19 cellular contexts compared by ENCODE assay signal in the genomic region with DNA sequence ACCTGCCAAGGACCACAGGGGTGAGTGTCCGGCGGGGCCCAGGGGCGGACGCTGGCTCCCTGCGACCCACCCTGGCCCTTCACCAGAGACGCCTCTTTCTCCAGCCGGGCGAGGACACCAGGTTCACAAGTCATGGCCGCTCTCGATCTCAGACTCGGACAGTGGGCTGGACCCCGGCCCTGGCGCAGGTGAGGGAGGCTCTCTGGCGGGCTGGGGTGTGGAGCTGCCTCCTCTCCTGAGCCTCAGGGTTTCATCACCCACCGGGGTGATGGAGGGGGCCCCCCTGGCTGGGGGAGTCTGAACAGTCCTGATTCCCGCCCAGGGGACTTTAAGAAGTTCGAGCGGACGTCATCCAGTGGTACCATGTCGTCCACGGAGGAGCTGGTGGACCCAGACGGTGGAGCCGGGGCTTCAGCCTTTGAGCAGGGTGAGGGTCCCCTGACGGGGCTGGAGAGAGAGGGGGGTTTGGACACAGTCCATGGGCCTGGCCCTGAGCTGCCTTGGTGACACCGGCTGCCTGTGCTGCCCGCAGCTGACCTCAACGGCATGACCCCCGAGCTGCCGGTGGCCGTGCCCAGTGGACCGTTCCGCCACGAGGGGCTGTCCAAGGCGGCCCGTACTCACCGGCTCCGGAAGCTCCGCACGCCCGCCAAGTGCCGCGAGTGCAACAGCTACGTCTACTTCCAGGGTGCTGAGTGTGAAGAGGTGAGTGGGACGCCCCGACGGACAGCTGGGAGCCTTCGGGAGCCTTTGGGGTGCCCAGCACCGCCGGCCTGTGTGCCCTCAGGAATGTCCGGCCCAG. TPM values are rescaled to one million over a fixed set of nuclear protein-coding genes. Genes with fewer than 3 reads are reported as not detected.
DNase-seq lines count a peak whose midpoint lies in the region; ATAC-seq and TF ChIP-seq lines count a peak whose summit lies in the region.
"Had no signal": no experiment of that assay in that cellular context is flagged by ENCODE, and none has a peak within 500 bp of the region (broad histone marks: within the 10 kb centered on the region; RNA-seq: fewer than 3 reads in every experiment).

No MANE protein-coding gene starts in this region.

- H3K4me3 ChIP-seq in GM23338 = no peak overlapping the region
- no peak overlapping the region for H3K4me3 ChIP-seq in spleen
- H3K4me3 ChIP-seq in prostate gland = no peak overlapping the region
- no peak overlapping the region for H3K4me3 ChIP-seq in tibial nerve
- H3K4me3 ChIP-seq: gastroesophageal sphincter had no signal

- TF ChIP-seq CTCF in GM23338 (conservative IDR thresholded peaks at IDR 0.05; ENCODE audit: low read depth in 2 of 2) (no peak), chondrocyte (IDR thresholded peaks at IDR 0.05) (no peak), spleen (IDR thresholded peaks at IDR 0.05 in 8 of 11, conservative IDR thresholded peaks at IDR 0.05 in 3 of 11) (no peak), prostate gland (IDR thresholded peaks at IDR 0.05) (no peak), tibial nerve (IDR thresholded peaks at IDR 0.05) (no peak)

- H3F3A ChIP-seq in GM23338 (replicated peaks; ENCODE audit: low read depth) = peaks cover 24% of the 10 kb centered on the region

- intact Hi-C loops in spleen (cut with DNase I; ENCODE audit: low total_unique reads) = no loop called here
- intact Hi-C loops in prostate gland (cut with DNase I) = no loop called here

- H3K27ac Mint-ChIP-seq in GM23338 (no peak overlapping the region), chondrocyte (ENCODE audit: unreplicated experiment) (no peak overlapping the region)
- H3K27ac Mint-ChIP-seq: natural killer cell treated with Interleukin-12 subunit alpha and Interleukin-12 subunit beta and Interleukin-15 and Interleukin-18, amount 100 ng/mL, for 72 hours had no signal

- DNase-seq in activated effector memory CD4-positive, alpha-beta T cell treated with anti-CD3 and anti-CD28 coated beads, Interleukin-2, amount 50 U/mL, for 16 hours = peak; percentile 64
- DNase-seq in activated effector memory CD4-positive, alpha-beta T cell treated with Interleukin-2 at 50 U/mL for 16 hours = no peak
- DNase-seq in GM23338 (ENCODE audit: low spot score) (no peak), chondrocyte (ENCODE audit: low spot score) (peak; percentile 88), spleen (peak; percentile 82), NCI-H2227 (lab: John Stamatoyannopoulos, UW; ENCODE audit: unreplicated experiment) (no peak), prostate gland (ENCODE audit: low spot score) (no peak), tibial nerve (ENCODE audit: low spot score in 2 of 2) (no peak)
- DNase-seq: anterior cingulate cortex, caudate nucleus, DMS79 treated with DMSO at 0.1 percent for 48 hours, kidney glomerular epithelial cell, mesenchymal stem cell, NCI-H1694, NCI-H345 had no signal

- H3K79me2 ChIP-seq in GM23338 (replicated peaks; ENCODE audit: insufficient read depth) = no peaks in the 10 kb centered on the region

- 91 to 97% (median 95%) methylated on average over 21 to 50 of the region's 50 CpGs for WGBS in spleen, 5 donors
- 95% methylated on average over 50 of the region's 50 CpGs for WGBS in prostate gland
- WGBS in tibial nerve, 2 donors = 93% methylated on average over 30 to 32 of the region's 50 CpGs

- H3K4me1 ChIP-seq in GM23338 (ENCODE audit: insufficient read depth) (no peaks in the 10 kb centered on the region; the same call in 1 of the 2 replicates), spleen (peaks cover 32 to 100% (median 85%) of the 10 kb centered on the region in 6 donors), prostate gland (replicated peaks) (no peaks in the 10 kb centered on the region), tibial nerve (peaks cover 0 to 24% (median 5%) of the 10 kb centered on the region in 4 donors)

- no peak overlapping the region for H2AFZ ChIP-seq in GM23338

- H3K27me3 Mint-ChIP-seq in GM23338 (ENCODE audit: insufficient read depth, low read depth, poor library complexity) (peaks cover 23% of the 10 kb centered on the region), chondrocyte (ENCODE audit: low read depth) (no peaks in the 10 kb centered on the region)
- H3K27me3 Mint-ChIP-seq: natural killer cell treated with Interleukin-12 subunit alpha and Interleukin-12 subunit beta and Interleukin-15 and Interleukin-18, amount 100 ng/mL, for 72 hours had no signal

- peaks cover 3% of the 10 kb centered on the region; the same call in 1 of the 2 replicates for H3K36me3 ChIP-seq in GM23338 (ENCODE audit: insufficient read depth)
- H3K36me3 ChIP-seq in spleen = peaks cover 0 to 95% (median 73%) of the 10 kb centered on the region in 6 donors
- no peaks in the 10 kb centered on the region for H3K36me3 ChIP-seq in prostate gland
- H3K36me3 ChIP-seq in tibial nerve = peaks cover 0 to 13% (median 0%) of the 10 kb centered on the region in 3 donors

- no peaks in the 10 kb centered on the region for H3K9me2 ChIP-seq in GM23338 (ENCODE audit: insufficient read depth)

- TF ChIP-seq POLR2A in spleen (IDR thresholded peaks at IDR 0.05) (no peak), prostate gland (IDR thresholded peaks at IDR 0.05) (no peak), tibial nerve (IDR thresholded peaks at IDR 0.05) (no peak)

- H3K27me3 ChIP-seq in GM23338 (ENCODE audit: insufficient read depth) (no peaks in the 10 kb centered on the region), spleen (replicated peaks in 1 of 7) (no peaks in the 10 kb centered on the region), prostate gland (replicated peaks; ENCODE audit: insufficient read depth) (no peaks in the 10 kb centered on the region), tibial nerve (peaks cover 0 to 5% of the 10 kb centered on the region in 2 donors)

- H3K36me3 Mint-ChIP-seq in GM23338 (ENCODE audit: low read depth) (peaks cover 56% of the 10 kb centered on the region), chondrocyte (ENCODE audit: low read depth) (no peaks in the 10 kb centered on the region)

- 0 out of 2 replicates have a peak overlapping the region, but pooled peaks have one; percentile 79 for H3K4me2 ChIP-seq in GM23338

- ATAC-seq in GM23338 = no peak
- ATAC-seq: esophagus mucosa; gastroesophageal sphincter; natural killer cell treated with Interleukin-12 subunit alpha and Interleukin-12 subunit beta and Interleukin-15 and Interleukin-18, amount 100 ng/mL, for 72 hours; Panc1 had no signal

- H3K4me1 Mint-ChIP-seq in GM23338 = no peaks in the 10 kb centered on the region
- peaks cover 5% of the 10 kb centered on the region for H3K4me1 Mint-ChIP-seq in chondrocyte (ENCODE audit: low read depth)

- H3K27ac ChIP-seq in GM23338 (ENCODE audit: low read depth) (no peak overlapping the region), spleen (peak overlapping the region in 4 of 8 donors; percentile 26 to 97 (median 90)), prostate gland (no peak overlapping the region), tibial nerve (no peak overlapping the region)
- H3K27ac ChIP-seq: gastroesophageal sphincter had no signal

- no peak overlapping the region for H3K4me3 Mint-ChIP-seq in GM23338
- H3K4me3 Mint-ChIP-seq in chondrocyte (ENCODE audit: unreplicated experiment) = no peak overlapping the region
- H3K4me3 Mint-ChIP-seq: natural killer cell treated with Interleukin-12 subunit alpha and Interleukin-12 subunit beta and Interleukin-15 and Interleukin-18, amount 100 ng/mL, for 72 hours had no signal

- H3K9me3 Mint-ChIP-seq in GM23338 = no peaks in the 10 kb centered on the region; the same call in 2 of the 3 replicates
- H3K9me3 Mint-ChIP-seq in chondrocyte (ENCODE audit: low read depth) = no peaks in the 10 kb centered on the region
- H3K9me3 Mint-ChIP-seq: natural killer cell treated with Interleukin-12 subunit alpha and Interleukin-12 subunit beta and Interleukin-15 and Interleukin-18, amount 100 ng/mL, for 72 hours had no signal

- no peaks in the 10 kb centered on the region for H4K20me1 ChIP-seq in GM23338 (replicated peaks; ENCODE audit: insufficient read depth)

- no peak for TF ChIP-seq EP300 in tibial nerve (IDR thresholded peaks at IDR 0.05)

- no peaks in the 10 kb centered on the region for H3K9me3 ChIP-seq in spleen
- no peaks in the 10 kb centered on the region for H3K9me3 ChIP-seq in prostate gland
- no peaks in the 10 kb centered on the region for H3K9me3 ChIP-seq in tibial nerve
- H3K9me3 ChIP-seq: gastroesophageal sphincter had no signal

RNA-seq across cellular contexts. Expression of a gene that starts 13.6 kb away (rescaled TPM):
- 56.0 and 71.8 TPM in 2 replicates for total RNA-seq in GM23338 (2014; rRNA removed; shearing (Covaris generic))
- polyA plus RNA-seq in GM23338 (2016; fragmentation: Nextera tagmentation; extraction: Ambion mirVana) = 24.7 and 28.3 TPM in 2 replicates
- total RNA-seq in chondrocyte = 0.57 to 1.6 TPM (median 1.0 TPM) in 3 replicates
- total RNA-seq in spleen = 100 to 1,000 TPM; 161 to 258 (median 237) TPM
- polyA plus RNA-seq in spleen = 100 to 1,000 TPM; 205 to 356 (median 329) TPM
- total RNA-seq in prostate gland = 10 to 100 TPM in 1 of 2 donors, 1 to 10 TPM in 1; 8.9 to 26.2 TPM
- 10 to 100 TPM; 28.4 to 66.9 (median 38.6) TPM for total RNA-seq in tibial nerve

RNA-seq across cellular contexts. Expression of a gene that starts 14.6 kb away (rescaled TPM):
- 257 and 303 TPM in 2 replicates for total RNA-seq in GM23338 (2014; rRNA removed; shearing (Covaris generic))
- 254 and 286 TPM in 2 replicates for polyA plus RNA-seq in GM23338 (2016; fragmentation: Nextera tagmentation; extraction: Ambion mirVana)
- total RNA-seq in chondrocyte = 110 to 119 TPM (median 113 TPM) in 3 replicates
- total RNA-seq in spleen = 100 to 1,000 TPM; 106 to 152 (median 123) TPM
- 100 to 1,000 TPM in 2 of 3 donors, 10 to 100 TPM in 1; 70.8 to 144 (median 105) TPM for polyA plus RNA-seq in spleen
- total RNA-seq in prostate gland = 100 to 1,000 TPM; 152 to 169 TPM
- total RNA-seq in tibial nerve = 100 to 1,000 TPM in 3 of 4 donors, 10 to 100 TPM in 1; 81.6 to 136 (median 121) TPM

RNA-seq across cellular contexts. Expression of a gene that starts 23.2 kb away (rescaled TPM):
- total RNA-seq in GM23338 (2014; rRNA removed; shearing (Covaris generic)) = 284 and 351 TPM in 2 replicates
- polyA plus RNA-seq in GM23338 (2016; fragmentation: Nextera tagmentation; extraction: Ambion mirVana) (543 and 573 TPM in 2 replicates), spleen (100 to 1,000 TPM; 480 to 562 (median 522) TPM)
- total RNA-seq in chondrocyte (240 to 246 TPM (median 245 TPM) in 3 replicates), spleen (100 to 1,000 TPM; 138 to 275 (median 216) TPM), prostate gland (100 to 1,000 TPM; 577 to 627 TPM), tibial nerve (100 to 1,000 TPM; 337 to 518 (median 493) TPM)

RNA-seq across cellular contexts. Expression of a gene that starts 40.7 kb away (rescaled TPM):
- 18.1 and 22.2 TPM in 2 replicates for total RNA-seq in GM23338 (2014; rRNA removed; shearing (Covaris generic))
- polyA plus RNA-seq in GM23338 (2016; fragmentation: Nextera tagmentation; extraction: Ambion mirVana) (27.4 and 30.3 TPM in 2 replicates), spleen (100 to 1,000 TPM in 2 of 3 donors, 10 to 100 TPM in 1; 67.5 to 197 (median 152) TPM)
- total RNA-seq in chondrocyte (6.7 to 15.9 TPM (median 8.9 TPM) in 3 replicates), spleen (100 to 1,000 TPM in 3 of 7 donors, 10 to 100 TPM in 4; 64.6 to 162 (median 94.7) TPM), prostate gland (10 to 100 TPM; 16.2 to 25.1 TPM), tibial nerve (10 to 100 TPM in 3 of 4 donors, 1 to 10 TPM in 1; 9.6 to 25.8 (median 13.7) TPM)

RNA-seq across cellular contexts. Expression of a gene that starts 54.2 kb away (rescaled TPM):
- total RNA-seq in GM23338 (2014; rRNA removed; shearing (Covaris generic)) = 392 and 426 TPM in 2 replicates
- polyA plus RNA-seq in GM23338 (2016; fragmentation: Nextera tagmentation; extraction: Ambion mirVana) = 314 and 330 TPM in 2 replicates
- 258 to 363 TPM (median 357 TPM) in 3 replicates for total RNA-seq in chondrocyte
- total RNA-seq in spleen = 100 to 1,000 TPM; 102 to 296 (median 233) TPM
- 100 to 1,000 TPM; 126 to 147 (median 140) TPM for polyA plus RNA-seq in spleen
- total RNA-seq in prostate gland = 100 to 1,000 TPM in 1 of 2 donors, 10 to 100 TPM in 1; 82.9 to 101 TPM
- 100 to 1,000 TPM in 1 of 4 donors, 10 to 100 TPM in 3; 69.9 to 122 (median 79.4) TPM for total RNA-seq in tibial nerve

Comparison
In these comparisons a context has a peak if more than half of its experiments do, and no peak if none do; other contexts are left out.
1. DNase-seq: peak in activated effector memory CD4-positive, alpha-beta T cell treated with anti-CD3 and anti-CD28 coated beads, Interleukin-2, amount 50 U/mL, for 16 hours (single experiment), chondrocyte (single experiment) and spleen (single experiment); none in activated effector memory CD4-positive, alpha-beta T cell treated with Interleukin-2 at 50 U/mL for 16 hours (single experiment), GM23338 (single experiment), NCI-H2227 (single experiment), prostate gland (single experiment) and tibial nerve (0 of 2).